15 cellular contexts compared by ENCODE assay signal in genomic region chr6:165574770-165575549, GRCh38.
DNase-seq lines count a peak whose midpoint lies in the region; ATAC-seq, FAIRE-seq and TF ChIP-seq lines count a peak whose summit lies in the region.
"Had no signal": no experiment of that assay in that cellular context is flagged by ENCODE, and none has a peak within 500 bp of the region (broad histone marks: within the 10 kb centered on the region; RNA-seq: fewer than 3 reads in every experiment).

No MANE protein-coding gene starts in this region.

- no peak for TF ChIP-seq CTCF in GM12878 (IDR thresholded peaks at IDR 0.05 in 2 of 3, conservative IDR thresholded peaks at IDR 0.05 in 1 of 3; ENCODE audit: control insufficient read depth in 2 of 3, extremely low read depth in 1 of 3, insufficient read depth in 1 of 3, low read depth in 3 of 3, low read length in 3 of 3)

- CTCF ChIA-PET in GM12878 (lab: Yijun Ruan, JAX) = interaction anchor here (0.8 kb wide), 1 partner anchor 274 kb away, joined by 5 read pairs; no protein-coding TSS in a partner anchor
- CTCF ChIA-PET in activated naive CD4-positive, alpha-beta T cell treated with anti-CD3 and anti-CD28 coated beads, Interleukin-2, amount 10 ng/mL, durations not matched to agents 7 days and 5 days (lab: Charles Lee) = no interaction called here

- H3K4me3 ChIP-seq in GM12878 (no peak overlapping the region), neuronal stem cell (ENCODE audit: low read length in 2 of 2) (no peak overlapping the region)

- no peak overlapping the region for H4K91ac ChIP-seq in neuronal stem cell (ENCODE audit: low read depth, low read length, poor library complexity)

- H2AFZ ChIP-seq in GM12878 (ENCODE audit: control insufficient read depth, low read depth, low read length) = no peak overlapping the region
- H2AFZ ChIP-seq in neuronal stem cell (ENCODE audit: low read length) = no peak overlapping the region

- no peak overlapping the region for H3K23ac ChIP-seq in neuronal stem cell (ENCODE audit: low read depth, low read length, poor library complexity)

- H2BK5ac ChIP-seq in neuronal stem cell (ENCODE audit: low read length) = no peak overlapping the region

- H3K36me3 Mint-ChIP-seq in activated naive CD4-positive, alpha-beta T cell treated with anti-CD3 and anti-CD28 coated beads, Interleukin-2, amount 10 ng/mL, durations not matched to agents 7 days and 5 days = no peaks in the 10 kb centered on the region
- H3K36me3 Mint-ChIP-seq: activated naive CD4-positive, alpha-beta T cell treated with anti-CD3 and anti-CD28 coated beads, Interleukin-2, amount 50 U/mL, for 24 hours had no signal

- no peak overlapping the region for H2BK12ac ChIP-seq in neuronal stem cell (ENCODE audit: low read length)

- H3K4me2 ChIP-seq in GM12878 (ENCODE audit: control insufficient read depth, insufficient read depth) = no peak overlapping the region
- no peak overlapping the region for H3K4me2 ChIP-seq in neuronal stem cell (ENCODE audit: insufficient read depth, low read length, poor library complexity, severe bottlenecking)

- TF ChIP-seq EP300 in GM12878 (IDR thresholded peaks at IDR 0.05; ENCODE audit: borderline replicate concordance in 1 of 2, control insufficient read depth in 1 of 2, low read depth in 2 of 2, low read length in 2 of 2) = 0 out of 4 replicates have a peak, but pooled peaks of 1 of the 2 experiments have one; percentile 40

- SMC1A ChIA-PET in GM12878 (lab: Charles Lee; ENCODE audit: uncharacterized antibody, unreplicated experiment) = no interaction called here

- H3K9me3 Mint-ChIP-seq in activated naive CD4-positive, alpha-beta T cell treated with anti-CD3 and anti-CD28 coated beads, Interleukin-2, amount 10 ng/mL, durations not matched to agents 7 days and 5 days = no peaks in the 10 kb centered on the region
- H3K9me3 Mint-ChIP-seq: activated naive CD4-positive, alpha-beta T cell treated with anti-CD3 and anti-CD28 coated beads, Interleukin-2, amount 50 U/mL, for 24 hours; dendritic cell treated with granulocyte-macrophage colony-stimulating factor and Interleukin-4, amounts not matched to agents 40 ng/mL and 50 ng/mL, for 4 days had no signal

- DNase-seq in GM12878 (ENCODE audit: low read depth, low spot score) (no peak), lung microvascular endothelial cell (ENCODE audit: low read depth in 2 of 2) (peak; percentile 5 to 89), neuronal stem cell (ENCODE audit: low spot score) (no peak)
- DNase-seq in effector CD8-positive, alpha-beta T cell (lab: John Stamatoyannopoulos, UW) = no peak
- no peak for DNase-seq in activated naive CD4-positive, alpha-beta T cell treated with anti-CD3 and anti-CD28 coated beads, Interleukin-2, amount 10 ng/mL, durations not matched to agents 7 days and 5 days
- DNase-seq: activated CD4-positive, alpha-beta T cell treated with anti-CD3 and anti-CD28 coated beads, Interleukin-2, amount 50 U/mL, for 48 hours; C1 segment of cervical spinal cord; NCI-H1105; NCI-H82 had no signal

- no TSS peak for BruUV-seq in GM12878 (replicated peaks; lab: Mats Ljungman, UMichigan)

- H3K18ac ChIP-seq in neuronal stem cell (ENCODE audit: low read length) = no peak overlapping the region

- H3K27me3 Mint-ChIP-seq in activated naive CD4-positive, alpha-beta T cell treated with anti-CD3 and anti-CD28 coated beads, Interleukin-2, amount 10 ng/mL, durations not matched to agents 7 days and 5 days = no peaks in the 10 kb centered on the region
- H3K27me3 Mint-ChIP-seq: activated naive CD4-positive, alpha-beta T cell treated with anti-CD3 and anti-CD28 coated beads, Interleukin-2, amount 50 U/mL, for 24 hours; dendritic cell treated with granulocyte-macrophage colony-stimulating factor and Interleukin-4, amounts not matched to agents 40 ng/mL and 50 ng/mL, for 4 days had no signal

- H3K9me3 ChIP-seq in GM12878 (replicated peaks; ENCODE audit: control insufficient read depth, insufficient read depth, low read length) (no peaks in the 10 kb centered on the region), neuronal stem cell (replicated peaks in 1 of 2; ENCODE audit: control insufficient read depth in 2 of 2, insufficient read depth in 1 of 2, low read depth in 1 of 2, low read length in 2 of 2) (peaks cover 4 to 9% of the 10 kb centered on the region in 2 donors)

- WGBS in GM12878 (ENCODE audit: insufficient coverage, insufficient replicate concordance, low lambda C conversion rate, missing lambda C conversion rate) = 11% methylated on average over 4 of the region's 4 CpGs
- no CpG with 5 or more reads among the region's 4 CpGs for WGBS in neuronal stem cell (ENCODE audit: extremely low coverage in 2 of 2, insufficient read length in 2 of 2, insufficient replicate concordance in 1 of 2), 2 donors

- no peaks in the 10 kb centered on the region for H4K20me1 ChIP-seq in GM12878 (ENCODE audit: control insufficient read depth, insufficient read depth)

- ATAC-seq in GM18520 (IDR thresholded peaks at IDR 0.05; ENCODE audit: unreplicated experiment) (peak; percentile 65), HG02970 (IDR thresholded peaks at IDR 0.05; ENCODE audit: low FRiP score, unreplicated experiment) (peak; percentile 49), GM12878 (peak; percentile 77), HG02798 (IDR thresholded peaks at IDR 0.05; ENCODE audit: poor library complexity, unreplicated experiment) (no peak)

- H3K4ac ChIP-seq in neuronal stem cell (ENCODE audit: low read length) = no peak overlapping the region

- H3K27ac ChIP-seq in GM12878 (ENCODE audit: control insufficient read depth, insufficient read depth) = no peak overlapping the region
- H3K27ac ChIP-seq in neuronal stem cell (replicated peaks; ENCODE audit: low read length) = no peak overlapping the region
- H3K27ac ChIP-seq: HL-60 had no signal

- H2BK120ac ChIP-seq in neuronal stem cell (ENCODE audit: low read depth, low read length) = no peak overlapping the region

- no peaks in the 10 kb centered on the region for H3K4me1 Mint-ChIP-seq in activated naive CD4-positive, alpha-beta T cell treated with anti-CD3 and anti-CD28 coated beads, Interleukin-2, amount 10 ng/mL, durations not matched to agents 7 days and 5 days
- H3K4me1 Mint-ChIP-seq: activated naive CD4-positive, alpha-beta T cell treated with anti-CD3 and anti-CD28 coated beads, Interleukin-2, amount 50 U/mL, for 24 hours had no signal

- TF ChIP-seq POLR2A in GM12878 (IDR thresholded peaks at IDR 0.05; ENCODE audit: low read depth, low read length) = no peak

- no peak overlapping the region for H2BK15ac ChIP-seq in neuronal stem cell (ENCODE audit: low read length)

- in situ Hi-C loops in GM12878 (cut with MboI) = no loop called here

- no peaks in the 10 kb centered on the region for H3K36me3 ChIP-seq in GM12878 (ENCODE audit: control insufficient read depth in 2 of 2, insufficient read depth in 2 of 2, low read length in 1 of 2)
- no peaks in the 10 kb centered on the region for H3K36me3 ChIP-seq in neuronal stem cell (replicated peaks in 1 of 2; ENCODE audit: control insufficient read depth in 2 of 2, insufficient read depth in 2 of 2, low read length in 2 of 2)

- POLR2A ChIA-PET in GM12878 (lab: Charles Lee) = no interaction called here

- TF ChIP-seq RAD21 in GM12878 (IDR thresholded peaks at IDR 0.05; ENCODE audit: insufficient read depth, low read depth, low read length) = no peak

- H3K79me2 ChIP-seq in GM12878 (ENCODE audit: control insufficient read depth, insufficient read depth, low read length) = no peaks in the 10 kb centered on the region

- FAIRE-seq in GM12878 (lab: Jason Lieb, UNC) = no peak

- intact Hi-C loops in GM12878 (cut with micrococcal nuclease; ENCODE audit: unreplicated experiment) = no loop called here

- peaks cover 4% of the 10 kb centered on the region for H3K79me1 ChIP-seq in neuronal stem cell (ENCODE audit: low read depth, low read length)

- H3K9ac ChIP-seq in GM12878 (ENCODE audit: control insufficient read depth, insufficient read depth, low read length) (no peak overlapping the region), neuronal stem cell (ENCODE audit: low read depth, low read length, poor library complexity) (no peak overlapping the region)

- no peak overlapping the region for H3K14ac ChIP-seq in neuronal stem cell (ENCODE audit: low read length)

- RAD21 ChIA-PET in GM12878 (lab: Charles Lee; ENCODE audit: unreplicated experiment) = no interaction called here

- H3K4me1 ChIP-seq in GM12878 (ENCODE audit: control insufficient read depth, insufficient read depth, low read length) (no peaks in the 10 kb centered on the region), neuronal stem cell (ENCODE audit: control insufficient read depth in 2 of 2, insufficient read depth in 1 of 2, low read depth in 1 of 2, low read length in 2 of 2) (peaks cover 7% of the 10 kb centered on the region in 2 donors)

- H4K8ac ChIP-seq in neuronal stem cell (ENCODE audit: low read depth, low read length) = no peak overlapping the region

- H3K27ac Mint-ChIP-seq in activated naive CD4-positive, alpha-beta T cell treated with anti-CD3 and anti-CD28 coated beads, Interleukin-2, amount 10 ng/mL, durations not matched to agents 7 days and 5 days = no peak overlapping the region
- H3K27ac Mint-ChIP-seq: activated naive CD4-positive, alpha-beta T cell treated with anti-CD3 and anti-CD28 coated beads, Interleukin-2, amount 50 U/mL, for 24 hours; dendritic cell treated with granulocyte-macrophage colony-stimulating factor and Interleukin-4, amounts not matched to agents 40 ng/mL and 50 ng/mL, for 4 days had no signal

- no peak overlapping the region for H3K4me3 Mint-ChIP-seq in activated naive CD4-positive, alpha-beta T cell treated with anti-CD3 and anti-CD28 coated beads, Interleukin-2, amount 10 ng/mL, durations not matched to agents 7 days and 5 days
- H3K4me3 Mint-ChIP-seq: activated naive CD4-positive, alpha-beta T cell treated with anti-CD3 and anti-CD28 coated beads, Interleukin-2, amount 50 U/mL, for 24 hours; dendritic cell treated with granulocyte-macrophage colony-stimulating factor and Interleukin-4, amounts not matched to agents 40 ng/mL and 50 ng/mL, for 4 days had no signal

- no peaks in the 10 kb centered on the region for H3K27me3 ChIP-seq in GM12878 (replicated peaks in 1 of 2; ENCODE audit: control insufficient read depth in 2 of 2, insufficient read depth in 2 of 2, low read length in 1 of 2)
- H3K27me3 ChIP-seq in neuronal stem cell (ENCODE audit: control insufficient read depth in 3 of 3, insufficient read depth in 3 of 3, low read depth in 1 of 3, low read length in 3 of 3) = no peaks in the 10 kb centered on the region

- H2AK5ac ChIP-seq in neuronal stem cell (ENCODE audit: low read depth, low read length) = no peak overlapping the region

TF ChIP-seq in GM12878, 131 proteins besides CTCF, POLR2A, EP300 and RAD21 (continues in another document):
- TF ChIP-seq ATF7 (IDR thresholded peaks at IDR 0.05; ENCODE audit: low read depth) (0 out of 2 replicates have a peak, but pooled peaks have one; percentile 23), NRF1 (conservative IDR thresholded peaks at IDR 0.05; ENCODE audit: low read depth, low read length) (no peak), BMI1 (IDR thresholded peaks at IDR 0.05; ENCODE audit: borderline replicate concordance) (0 out of 2 replicates have a peak, but pooled peaks have one; percentile 36), CREM (IDR thresholded peaks at IDR 0.05; ENCODE audit: low read depth) (0 out of 2 replicates have a peak, but pooled peaks have one; percentile 21), SRF (IDR thresholded peaks at IDR 0.05; ENCODE audit: low read depth in 2 of 2, low read length in 2 of 2) (no peak), NR2F1 (conservative IDR thresholded peaks at IDR 0.05) (peak; percentile 84; the same call in 1 of the 2 replicates)

Comparison
In these comparisons a context has a peak if more than half of its experiments do, and no peak if none do; other contexts are left out.
1. DNase-seq: peak in lung microvascular endothelial cell (2 of 2); none in GM12878 (single experiment), neuronal stem cell (single experiment), effector CD8-positive, alpha-beta T cell (single experiment) and activated naive CD4-positive, alpha-beta T cell treated with anti-CD3 and anti-CD28 coated beads, Interleukin-2, amount 10 ng/mL, durations not matched to agents 7 days and 5 days (single experiment).